In genomic region chr10:17428616-17429097, GRCh38 we compare ENCODE assay signal across 8 cellular contexts.
DNase-seq lines count a peak whose midpoint lies in the region; ATAC-seq lines count a peak whose summit lies in the region.

No MANE protein-coding gene starts in this region.

- DNase-seq in MV-4-11 (lab: John Stamatoyannopoulos, UW) (peak; percentile 62), NCI-H1436 (lab: John Stamatoyannopoulos, UW) (no peak), Ammon's horn (ENCODE audit: low spot score) (no peak), NCI-H446 treated with DMSO at 0.1 percent for 48 hours (lab: John Stamatoyannopoulos, UW) (no peak)
- peak; percentile 47 to 49 for DNase-seq in activated T-helper 1 cell treated with anti-CD3 and anti-CD28 coated beads, Interleukin-2, amount 50 U/mL, for 16 hours (ENCODE audit: low read depth in 1 of 2, low spot score in 1 of 2)
- DNase-seq in stimulated activated CD4-positive, alpha-beta T cell treated with anti-CD3 and anti-CD28 coated beads, Interleukin-4, amount 100 ng/mL, for 1 hour: peak; percentile 50

- ATAC-seq in GM18870 (IDR thresholded peaks at IDR 0.05; ENCODE audit: unreplicated experiment) (peak; percentile 58), GM19328 (IDR thresholded peaks at IDR 0.05; ENCODE audit: unreplicated experiment) (no peak)

Comparison
In these comparisons a context has a peak if more than half of its experiments do, and no peak if none do; other contexts are left out.
1. DNase-seq: peak in MV-4-11 (single experiment), activated T-helper 1 cell treated with anti-CD3 and anti-CD28 coated beads, Interleukin-2, amount 50 U/mL, for 16 hours (2 of 2) and stimulated activated CD4-positive, alpha-beta T cell treated with anti-CD3 and anti-CD28 coated beads, Interleukin-4, amount 100 ng/mL, for 1 hour (single experiment); none in NCI-H1436 (single experiment), Ammon's horn (single experiment) and NCI-H446 treated with DMSO at 0.1 percent for 48 hours (single experiment).